24 cellular contexts compared by ENCODE assay signal in the genomic region with DNA sequence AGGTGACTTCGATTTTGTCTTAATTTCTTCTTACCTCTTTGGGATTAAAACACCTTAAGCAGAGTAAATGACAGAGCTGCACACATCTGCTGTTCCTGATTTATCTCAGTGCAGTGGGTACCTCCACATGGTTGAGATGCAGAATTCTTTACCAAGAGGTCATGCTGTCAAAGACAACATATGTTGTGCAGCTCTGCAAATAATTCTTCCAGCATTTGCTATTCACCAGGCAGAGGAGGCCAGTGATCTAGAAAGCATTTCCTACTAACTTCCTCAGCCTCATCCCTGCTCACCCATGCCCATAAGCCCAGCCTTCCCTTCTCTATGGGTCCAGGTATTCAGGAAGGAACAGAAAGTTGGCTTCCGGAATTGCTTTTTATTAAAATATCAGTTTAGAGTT.
"Had no signal": no experiment of that assay in that cellular context is flagged by ENCODE, and none has a peak within 500 bp of the region (broad histone marks: within the 10 kb centered on the region; RNA-seq: fewer than 3 reads in every experiment).

No MANE protein-coding gene starts in this region.

- H3K4me1 ChIP-seq: adrenal gland, body of pancreas, colonic mucosa had no signal

- DNase-seq: activated B cell treated with CpG ODN at 0.5 μM for 24 hours; activated CD4-positive, alpha-beta memory T cell treated with anti-CD3 and anti-CD28 coated beads for 36 hours; activated CD4-positive, alpha-beta T cell treated with anti-CD3 and anti-CD28 coated beads for 36 hours; activated CD4-positive, alpha-beta T cell treated with anti-CD3 and anti-CD28 coated beads, Interleukin-2, amount 10 ng/mL, durations not matched to agents 24 days and 14 days; activated CD4-positive, CD25-positive, alpha-beta regulatory T cell treated with anti-CD3 and anti-CD28 coated beads, Interleukin-2, amount 50 U/mL, for 72 hours; activated CD8-positive, alpha-beta T cell treated with anti-CD3 and anti-CD28 coated beads, Interleukin-2, amount 10 ng/mL, durations not matched to agents 7 days and 5 days; activated effector memory CD4-positive, alpha-beta T cell treated with anti-CD3 and anti-CD28 coated beads, Interleukin-2, amount 50 U/mL, for 16 hours; activated naive CD4-positive, alpha-beta T cell treated with anti-CD3 and anti-CD28 coated beads for 36 hours; activated naive CD8-positive, alpha-beta T cell treated with anti-CD3 and anti-CD28 coated beads for 36 hours; activated naive CD8-positive, alpha-beta T cell treated with anti-CD3 and anti-CD28 coated beads, Interleukin-2, amount 50 U/mL, for 24 hours; activated T-cell treated with anti-CD3 and anti-CD28 coated beads, Interleukin-2, amount 50 U/mL, for 4 hours; adrenal gland; amygdala; aorta; body of pancreas; central memory CD4-positive, alpha-beta T cell; cerebellar nuclear complex; colonic mucosa; effector CD8-positive, alpha-beta T cell; T-helper 1 cell; T-helper 17 cell; T1000; WERI-Rb-1 had no signal

- H3K27me3 ChIP-seq: adrenal gland, body of pancreas, colonic mucosa had no signal

- H3K36me3 ChIP-seq: adrenal gland, colonic mucosa, WERI-Rb-1 had no signal

- H3K27ac ChIP-seq: adrenal gland, body of pancreas, colonic mucosa, epithelial cell of prostate, WERI-Rb-1 had no signal

- H3K4me3 ChIP-seq: adrenal gland, body of pancreas, colonic mucosa had no signal

- ATAC-seq: activated CD4-positive, alpha-beta T cell treated with anti-CD3 and anti-CD28 coated beads for 36 hours; activated CD8-positive, alpha-beta T cell treated with anti-CD3 and anti-CD28 coated beads, Interleukin-2, amount 10 ng/mL, durations not matched to agents 7 days and 5 days; activated naive CD8-positive, alpha-beta T cell treated with anti-CD3 and anti-CD28 coated beads, Interleukin-2, amount 50 U/mL, for 24 hours; activated T-cell treated with anti-CD3 and anti-CD28 coated beads, Interleukin-2, amount 50 U/mL, for 4 hours; body of pancreas; T-helper 17 cell had no signal

- H3K9me3 ChIP-seq: adrenal gland, body of pancreas, colonic mucosa had no signal
